ENCODE assay signal across 8 cellular contexts in genomic region chr6:41779793-41780622, GRCh38. TPM values are rescaled to one million over a fixed set of nuclear protein-coding genes. Genes with fewer than 3 reads are reported as not detected.
DNase-seq lines count a peak whose midpoint lies in the region; ATAC-seq and TF ChIP-seq lines count a peak whose summit lies in the region.

A gene with protein sequence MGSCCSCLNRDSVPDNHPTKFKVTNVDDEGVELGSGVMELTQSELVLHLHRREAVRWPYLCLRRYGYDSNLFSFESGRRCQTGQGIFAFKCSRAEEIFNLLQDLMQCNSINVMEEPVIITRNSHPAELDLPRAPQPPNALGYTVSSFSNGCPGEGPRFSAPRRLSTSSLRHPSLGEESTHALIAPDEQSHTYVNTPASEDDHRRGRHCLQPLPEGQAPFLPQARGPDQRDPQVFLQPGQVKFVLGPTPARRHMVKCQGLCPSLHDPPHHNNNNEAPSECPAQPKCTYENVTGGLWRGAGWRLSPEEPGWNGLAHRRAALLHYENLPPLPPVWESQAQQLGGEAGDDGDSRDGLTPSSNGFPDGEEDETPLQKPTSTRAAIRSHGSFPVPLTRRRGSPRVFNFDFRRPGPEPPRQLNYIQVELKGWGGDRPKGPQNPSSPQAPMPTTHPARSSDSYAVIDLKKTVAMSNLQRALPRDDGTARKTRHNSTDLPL (minus strand): TSS chr6:41779900. CDS start chr6:41776987, 2,913 bp downstream.

- peaks cover 9% of the 10 kb centered on the region; the same call in 1 of the 2 replicates for H3K4me1 ChIP-seq in GM23248 (ENCODE audit: insufficient read depth)
- H3K4me1 ChIP-seq in Karpas-422 (ENCODE audit: low read length), result peaks cover 37% of the 10 kb centered on the region

- peaks cover 7% of the 10 kb centered on the region; the same call in 1 of the 2 replicates for H3K79me2 ChIP-seq in GM23248 (ENCODE audit: insufficient read depth)
- H3K79me2 ChIP-seq in Karpas-422 (ENCODE audit: low read length), result peaks cover 10% of the 10 kb centered on the region

- H3K27me3 ChIP-seq in GM23248 (replicated peaks; ENCODE audit: insufficient read depth) (no peaks in the 10 kb centered on the region), Karpas-422 (ENCODE audit: low read length) (no peaks in the 10 kb centered on the region)

- H3K36me3 ChIP-seq in GM23248 (ENCODE audit: low read depth) (no peaks in the 10 kb centered on the region), Karpas-422 (ENCODE audit: insufficient read depth, low read length) (no peaks in the 10 kb centered on the region)

- H3F3A ChIP-seq in GM23248 (ENCODE audit: insufficient read depth), result no peaks in the 10 kb centered on the region

- H3K4me3 ChIP-seq in GM23248, result peak within 1 kb of the TSS; percentile 88
- peak within 1 kb of the TSS; percentile 93 for H3K4me3 ChIP-seq in Karpas-422 (ENCODE audit: low read length)

- peaks cover 4% of the 10 kb centered on the region for H3K27me3 Mint-ChIP-seq in activated T-helper 17 cell treated with anti-CD3 and anti-CD28 coated beads, Interleukin-2, amount 50 U/mL, for 72 hours
- H3K27me3 Mint-ChIP-seq in nephron (ENCODE audit: low read depth), result no peaks in the 10 kb centered on the region

- H3K4me2 ChIP-seq in GM23248 (ENCODE audit: unreplicated experiment), result peak within 1 kb of the TSS; percentile 100
- peak within 1 kb of the TSS; percentile 96 for H3K4me2 ChIP-seq in Karpas-422 (ENCODE audit: low read depth, low read length, poor library complexity, severe bottlenecking)

- H3K9me2 ChIP-seq in GM23248 (ENCODE audit: insufficient read depth), result no peaks in the 10 kb centered on the region
- H3K9me2 ChIP-seq in Karpas-422 (replicated peaks; ENCODE audit: insufficient read depth, low read length), result no peaks in the 10 kb centered on the region

- H3K9me3 Mint-ChIP-seq in activated T-helper 17 cell treated with anti-CD3 and anti-CD28 coated beads, Interleukin-2, amount 50 U/mL, for 72 hours, result no peaks in the 10 kb centered on the region
- H3K9me3 Mint-ChIP-seq in nephron, result no peaks in the 10 kb centered on the region

- no peak within 1 kb of the TSS for H3K27ac ChIP-seq in GM23248
- no peak within 1 kb of the TSS for H3K27ac ChIP-seq in Karpas-422 (ENCODE audit: low read length)

- H3K9ac ChIP-seq in GM23248, result peak within 1 kb of the TSS; percentile 84
- H3K9ac ChIP-seq in Karpas-422 (ENCODE audit: low read length), result peak within 1 kb of the TSS; percentile 94

- DNase-seq in EL (peak; percentile 91), GM23248 (peak; percentile 91), Karpas-422 (peak; percentile 99), RKO (ENCODE audit: low spot score) (peak; percentile 95), fibroblast of peridontal ligament (ENCODE audit: extremely low read depth) (peak; percentile 93)
- peak; percentile 100 for DNase-seq in stimulated activated naive CD8-positive, alpha-beta T cell treated with anti-CD3 and anti-CD28 coated beads, Interleukin-15, Interleukin-2, amounts not matched to agents 100 U/mL and 50 U/mL, for 24 hours

- in situ Hi-C loops in GM23248 (cut with MboI), result no loop called here

- H3K27ac Mint-ChIP-seq in activated T-helper 17 cell treated with anti-CD3 and anti-CD28 coated beads, Interleukin-2, amount 50 U/mL, for 72 hours, result peak within 1 kb of the TSS; percentile 86
- peak within 1 kb of the TSS; percentile 87 to 95 (median 92) for H3K27ac Mint-ChIP-seq in nephron

- H3K4me3 Mint-ChIP-seq in activated T-helper 17 cell treated with anti-CD3 and anti-CD28 coated beads, Interleukin-2, amount 50 U/mL, for 72 hours, result peak within 1 kb of the TSS; percentile 84
- H3K4me3 Mint-ChIP-seq in nephron, result peak within 1 kb of the TSS; percentile 93 to 95 (median 94)

- WGBS in GM23248 (ENCODE audit: low coverage in 1 of 2, low lambda C conversion rate in 2 of 2, missing lambda C conversion rate in 2 of 2), 2 experiments, result 0 to 1% methylated on average over 26 to 50 of the region's 73 CpGs

- ATAC-seq in activated T-helper 17 cell treated with anti-CD3 and anti-CD28 coated beads, Interleukin-2, amount 50 U/mL, for 72 hours (replicated peaks), result peak; percentile 98
- peak; percentile 97 for ATAC-seq in stimulated activated naive CD8-positive, alpha-beta T cell treated with anti-CD3 and anti-CD28 coated beads, Interleukin-15, Interleukin-2, amounts not matched to agents 100 U/mL and 50 U/mL, for 24 hours

- no peaks in the 10 kb centered on the region for H3K36me3 Mint-ChIP-seq in activated T-helper 17 cell treated with anti-CD3 and anti-CD28 coated beads, Interleukin-2, amount 50 U/mL, for 72 hours (ENCODE audit: low read depth)
- H3K36me3 Mint-ChIP-seq in nephron (ENCODE audit: low read depth), result peaks cover 13% of the 10 kb centered on the region

- peak; percentile 84 to 92 (median 87) for TF ChIP-seq CTCF in nephron (IDR thresholded peaks at IDR 0.05; ENCODE audit: unreplicated experiment in 3 of 3)

- peak within 1 kb of the TSS; percentile 98 for H2AFZ ChIP-seq in GM23248
- peak within 1 kb of the TSS; percentile 83 for H2AFZ ChIP-seq in Karpas-422 (ENCODE audit: low read length)

- H3K4me1 Mint-ChIP-seq in activated T-helper 17 cell treated with anti-CD3 and anti-CD28 coated beads, Interleukin-2, amount 50 U/mL, for 72 hours, result peaks cover 9% of the 10 kb centered on the region
- peaks cover 22% of the 10 kb centered on the region for H3K4me1 Mint-ChIP-seq in nephron

- H3K9me3 ChIP-seq in GM23248 (ENCODE audit: low read depth) (no peaks in the 10 kb centered on the region), Karpas-422 (ENCODE audit: low read length) (no peaks in the 10 kb centered on the region)

- H4K20me1 ChIP-seq in GM23248 (ENCODE audit: insufficient read depth), result no peaks in the 10 kb centered on the region
- peaks cover 4% of the 10 kb centered on the region; the same call in 1 of the 2 replicates for H4K20me1 ChIP-seq in Karpas-422 (ENCODE audit: insufficient read depth, low read depth, low read length)

RNA-seq across cellular contexts. Expression of the gene that starts here (rescaled TPM):
- 3.0 and 3.4 TPM in 2 replicates for total RNA-seq in GM23248 (2014; rRNA removed; shearing (Covaris generic))
- polyA plus RNA-seq in GM23248 (2016; fragmentation: Nextera tagmentation; extraction: Ambion mirVana), result 1.7 and 2.5 TPM in 2 replicates
- total RNA-seq in Karpas-422 (2014; rRNA removed; shearing (Covaris generic); ENCODE audit: low replicate concordance), result 4.8 and 9.5 TPM in 2 replicates
- 1 to 10 TPM; 2.6 to 2.9 TPM for total RNA-seq in activated T-helper 17 cell treated with anti-CD3 and anti-CD28 coated beads, Interleukin-2, amount 50 U/mL, for 72 hours
